Comparison of ENCODE assay signal across 18 cellular contexts in the genomic region with DNA sequence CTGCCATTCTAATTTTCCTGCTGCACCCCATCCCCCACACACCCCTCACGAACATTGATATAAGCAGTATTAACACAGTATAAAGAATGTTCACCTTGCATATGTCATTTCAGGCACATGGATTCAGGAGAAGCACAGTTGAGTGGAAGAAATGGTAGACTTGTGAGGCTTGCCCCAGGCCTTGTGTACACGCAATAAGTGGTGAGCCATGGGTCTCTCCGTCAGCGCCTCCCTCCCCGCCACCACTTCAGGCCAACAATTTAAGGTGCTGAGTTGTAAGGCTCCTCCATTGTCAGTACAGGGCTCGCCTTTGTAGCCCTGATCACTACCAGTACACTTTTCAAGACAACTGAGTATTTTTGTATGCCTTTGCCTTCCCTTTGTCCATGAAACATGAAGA. TPM values are rescaled to one million over a fixed set of nuclear protein-coding genes. Genes with fewer than 3 reads are reported as not detected.
DNase-seq lines count a peak whose midpoint lies in the region; ATAC-seq and TF ChIP-seq lines count a peak whose summit lies in the region.
"Had no signal": no experiment of that assay in that cellular context is flagged by ENCODE, and none has a peak within 500 bp of the region (broad histone marks: within the 10 kb centered on the region; RNA-seq: fewer than 3 reads in every experiment).

No MANE protein-coding gene starts in this region.

- no peak overlapping the region for H3K4ac ChIP-seq in H9 (ENCODE audit: low read depth, low read length)

- H3K56ac ChIP-seq in H9 (ENCODE audit: insufficient read length, low read depth, low read length) = no peak overlapping the region

- no peak overlapping the region for H3K4me3 ChIP-seq in esophagus muscularis mucosa
- no peak overlapping the region for H3K4me3 ChIP-seq in dorsolateral prefrontal cortex

- no peak overlapping the region for H3K4me3 Mint-ChIP-seq in activated CD4-positive, alpha-beta T cell treated with anti-CD3 and anti-CD28 coated beads, Interleukin-2, amount 10 ng/mL, durations not matched to agents 7 days and 5 days
- H3K4me3 Mint-ChIP-seq in H9 (no peak overlapping the region), progenitor cell of endocrine pancreas (ENCODE audit: low read depth) (no peak overlapping the region)
- H3K4me3 Mint-ChIP-seq: nephron; stimulated activated naive B cell treated with anti-CD40 and anti-IgM and Interleukin-4, amounts not matched to agents 10 μg/mL and 1 μg/mL and 100 μg/mL, for 72 hours had no signal

- no peaks in the 10 kb centered on the region for H3K79me1 ChIP-seq in H9 (ENCODE audit: insufficient read depth, low read depth, low read length, poor library complexity, severe bottlenecking)

- no peak overlapping the region for H3K18ac ChIP-seq in H9 (ENCODE audit: insufficient read length, low read depth, low read length)

- POLR2A ChIA-PET in activated CD4-positive, alpha-beta T cell treated with anti-CD3 and anti-CD28 coated beads, Interleukin-2, amount 10 ng/mL, durations not matched to agents 7 days and 5 days (lab: Charles Lee) = no interaction called here

- H2BK15ac ChIP-seq in H9 (ENCODE audit: low read depth, low read length) = no peak overlapping the region

- intact Hi-C loops in esophagus muscularis mucosa (cut with DNase I) (loop anchor here (10.0 kb wide), 1 partner anchor 93 kb away; the partner anchor contains the start of gene EXOSC6), dorsolateral prefrontal cortex (cut with DNase I) (no loop called here)

- no peak for ATAC-seq in HG02763 (IDR thresholded peaks at IDR 0.05; ENCODE audit: unreplicated experiment)
- ATAC-seq: stimulated activated naive B cell treated with anti-CD40 and anti-IgM and Interleukin-4, amounts not matched to agents 10 μg/mL and 1 μg/mL and 100 μg/mL, for 72 hours had no signal

- H3K79me2 ChIP-seq in H9 (ENCODE audit: insufficient read depth, low read length) = no peaks in the 10 kb centered on the region

- H3K9me3 Mint-ChIP-seq in activated CD4-positive, alpha-beta T cell treated with anti-CD3 and anti-CD28 coated beads, Interleukin-2, amount 10 ng/mL, durations not matched to agents 7 days and 5 days = no peaks in the 10 kb centered on the region
- H3K9me3 Mint-ChIP-seq in H9 (no peaks in the 10 kb centered on the region), progenitor cell of endocrine pancreas (ENCODE audit: low read depth) (no peaks in the 10 kb centered on the region)
- H3K9me3 Mint-ChIP-seq: nephron; stimulated activated naive B cell treated with anti-CD40 and anti-IgM and Interleukin-4, amounts not matched to agents 10 μg/mL and 1 μg/mL and 100 μg/mL, for 72 hours had no signal

- TF ChIP-seq POLR2A in esophagus muscularis mucosa (IDR thresholded peaks at IDR 0.05; ENCODE audit: low read depth) = no peak

- no peak overlapping the region for H2AFZ ChIP-seq in H9 (ENCODE audit: low read length)

- TF ChIP-seq CTCF in H9 (conservative IDR thresholded peaks at IDR 0.05) (no peak), esophagus muscularis mucosa (IDR thresholded peaks at IDR 0.05) (no peak), progenitor cell of endocrine pancreas (IDR thresholded peaks at IDR 0.05; ENCODE audit: unreplicated experiment) (no peak), dorsolateral prefrontal cortex (IDR thresholded peaks at IDR 0.05 in 54 of 56, conservative IDR thresholded peaks at IDR 0.05 in 2 of 56; ENCODE audit: low read depth in 1 of 56, partially characterized antibody in 56 of 56) (no peak)

- no peak overlapping the region for H3K4me2 ChIP-seq in H9 (ENCODE audit: insufficient read depth, insufficient read length, low read length)

- H4K20me1 ChIP-seq in H9 (ENCODE audit: control insufficient read depth, insufficient read depth, insufficient read length) = no peaks in the 10 kb centered on the region

- H3K36me3 ChIP-seq in esophagus muscularis mucosa = peaks cover 52 to 67% (median 65%) of the 10 kb centered on the region in 4 donors

- H2BK120ac ChIP-seq in H9 (ENCODE audit: low read depth, low read length, poor library complexity, severe bottlenecking) = no peak overlapping the region

- TF ChIP-seq EP300 in esophagus muscularis mucosa (IDR thresholded peaks at IDR 0.05) = no peak

- peak; percentile 4 for DNase-seq in activated CD4-positive, alpha-beta T cell treated with anti-CD3 and anti-CD28 coated beads, Interleukin-2, amount 10 ng/mL, durations not matched to agents 7 days and 5 days
- no peak for DNase-seq in activated CD4-positive, alpha-beta T cell treated with anti-CD3 and anti-CD28 coated beads, Interleukin-2, amount 50 U/mL, for 1 hour
- DNase-seq in H9 = no peak
- DNase-seq in esophagus muscularis mucosa (ENCODE audit: extremely low spot score) = peak; percentile 92
- DNase-seq in progenitor cell of endocrine pancreas (ENCODE audit: low spot score, unreplicated experiment) = no peak
- no peak for DNase-seq in DMS153 (lab: John Stamatoyannopoulos, UW)
- no peak for DNase-seq in dorsolateral prefrontal cortex
- DNase-seq: activated effector memory CD4-positive, alpha-beta T cell treated with anti-CD3 and anti-CD28 coated beads, Interleukin-2, amount 50 U/mL, for 16 hours; cerebellar nuclear complex; DMS79; NCI-H1694 treated with DMSO at 0.1 percent for 48 hours; NCI-H446; NK-92 treated with Interleukin-12 subunit alpha and Interleukin-12 subunit beta, amount 100 ng/mL, for 24 hours; stimulated activated naive B cell treated with anti-CD40 and anti-IgM and Interleukin-4, amounts not matched to agents 10 μg/mL and 1 μg/mL and 100 μg/mL, for 72 hours; trophoblast cell had no signal

- H3K9me3 ChIP-seq in H9 (ENCODE audit: control insufficient read depth, low read depth, low read length) (no peaks in the 10 kb centered on the region), esophagus muscularis mucosa (no peaks in the 10 kb centered on the region)

- H3K23ac ChIP-seq in H9 (ENCODE audit: insufficient read length, low read depth, low read length) = no peak overlapping the region

- H3K27ac ChIP-seq in H9 (ENCODE audit: insufficient read length, low read depth, low read length) = no peak overlapping the region
- no peak overlapping the region for H3K27ac ChIP-seq in esophagus muscularis mucosa (replicated peaks in 1 of 4)
- no peak overlapping the region for H3K27ac ChIP-seq in dorsolateral prefrontal cortex

- H3T11ph ChIP-seq in H9 (ENCODE audit: low read length) = no peak overlapping the region

- no peak overlapping the region for H2BK5ac ChIP-seq in H9 (ENCODE audit: insufficient read length, low read length)

- CTCF ChIA-PET in activated CD4-positive, alpha-beta T cell treated with anti-CD3 and anti-CD28 coated beads, Interleukin-2, amount 10 ng/mL, durations not matched to agents 7 days and 5 days (lab: Charles Lee) = no interaction called here

- no CpG with 5 or more reads among the region's 6 CpGs for WGBS in H9 (ENCODE audit: extremely low coverage, insufficient read length, low lambda C conversion rate)
- WGBS in esophagus muscularis mucosa = 91% methylated on average over 6 of the region's 6 CpGs

- H3K27me3 ChIP-seq in H9 (ENCODE audit: insufficient read depth, low read length) = no peaks in the 10 kb centered on the region
- no peaks in the 10 kb centered on the region for H3K27me3 ChIP-seq in esophagus muscularis mucosa
- no peaks in the 10 kb centered on the region for H3K27me3 ChIP-seq in dorsolateral prefrontal cortex

- peaks cover 14% of the 10 kb centered on the region for H3K36me3 Mint-ChIP-seq in activated CD4-positive, alpha-beta T cell treated with anti-CD3 and anti-CD28 coated beads, Interleukin-2, amount 10 ng/mL, durations not matched to agents 7 days and 5 days (ENCODE audit: low read depth)
- H3K36me3 Mint-ChIP-seq in H9 (ENCODE audit: insufficient read depth in 1 of 3, low read depth in 3 of 3) = peaks cover 2 to 18% (median 12%) of the 10 kb centered on the region in 3 experiments; a peak in 5 of 7 replicates
- peaks cover 15% of the 10 kb centered on the region for H3K36me3 Mint-ChIP-seq in progenitor cell of endocrine pancreas (ENCODE audit: insufficient read depth)

- no peaks in the 10 kb centered on the region for H3K4me1 ChIP-seq in H9 (ENCODE audit: insufficient read depth, low read length)
- peaks cover 0 to 6% (median 0%) of the 10 kb centered on the region in 4 donors for H3K4me1 ChIP-seq in esophagus muscularis mucosa

- H2AK5ac ChIP-seq in H9 (ENCODE audit: insufficient read length, low read length) = no peak overlapping the region

- peaks cover 2% of the 10 kb centered on the region for H3K23me2 ChIP-seq in H9 (ENCODE audit: insufficient read length, low read depth, low read length, poor library complexity, severe bottlenecking)

- no peak overlapping the region for H2BK20ac ChIP-seq in H9 (ENCODE audit: low read depth, low read length, poor library complexity, severe bottlenecking)

- H3K27ac Mint-ChIP-seq in activated CD4-positive, alpha-beta T cell treated with anti-CD3 and anti-CD28 coated beads, Interleukin-2, amount 10 ng/mL, durations not matched to agents 7 days and 5 days = no peak overlapping the region
- H3K27ac Mint-ChIP-seq in H9 = peak overlapping the region in 2 of 3 experiments; percentile 8 to 33; a peak in 3 of 7 replicates
- peak overlapping the region; percentile 79 for H3K27ac Mint-ChIP-seq in progenitor cell of endocrine pancreas
- H3K27ac Mint-ChIP-seq: stimulated activated naive B cell treated with anti-CD40 and anti-IgM and Interleukin-4, amounts not matched to agents 10 μg/mL and 1 μg/mL and 100 μg/mL, for 72 hours had no signal

- no peak overlapping the region for H4K8ac ChIP-seq in H9 (replicated peaks; ENCODE audit: insufficient read length, low read depth, low read length)

- H4K5ac ChIP-seq in H9 (ENCODE audit: insufficient read length, low read depth, low read length) = no peak overlapping the region

- no peak overlapping the region for H4K91ac ChIP-seq in H9 (ENCODE audit: insufficient read length, low read depth, low read length)

- peaks cover 5% of the 10 kb centered on the region for H3K4me1 Mint-ChIP-seq in activated CD4-positive, alpha-beta T cell treated with anti-CD3 and anti-CD28 coated beads, Interleukin-2, amount 10 ng/mL, durations not matched to agents 7 days and 5 days
- H3K4me1 Mint-ChIP-seq in H9 (peaks cover 0 to 5% of the 10 kb centered on the region in 2 experiments; a peak in 1 of 4 replicates), progenitor cell of endocrine pancreas (ENCODE audit: low read depth) (no peaks in the 10 kb centered on the region)

- H2BK12ac ChIP-seq in H9 (ENCODE audit: insufficient read length, low read depth, low read length) = no peak overlapping the region

- H3K9ac ChIP-seq in H9 (ENCODE audit: extremely low read depth, insufficient read length, low read length) = no peak overlapping the region

- H3K27me3 Mint-ChIP-seq in activated CD4-positive, alpha-beta T cell treated with anti-CD3 and anti-CD28 coated beads, Interleukin-2, amount 10 ng/mL, durations not matched to agents 7 days and 5 days = no peaks in the 10 kb centered on the region
- H3K27me3 Mint-ChIP-seq in H9 (ENCODE audit: low read depth) (no peaks in the 10 kb centered on the region), progenitor cell of endocrine pancreas (no peaks in the 10 kb centered on the region)
- H3K27me3 Mint-ChIP-seq: stimulated activated naive B cell treated with anti-CD40 and anti-IgM and Interleukin-4, amounts not matched to agents 10 μg/mL and 1 μg/mL and 100 μg/mL, for 72 hours had no signal

- H3K14ac ChIP-seq in H9 (ENCODE audit: insufficient read depth, low read length) = no peak overlapping the region

RNA-seq across cellular contexts. Expression of gene CLEC18C, which starts 12.2 kb away (rescaled TPM):
- total RNA-seq in activated CD4-positive, alpha-beta T cell treated with anti-CD3 and anti-CD28 coated beads, Interleukin-2, amount 10 ng/mL, durations not matched to agents 7 days and 5 days = under 1 TPM; 0.40 to 0.64 TPM
- total RNA-seq in H9 (2021) (0.11 TPM in 1 of 2 replicates, not detected in the other), esophagus muscularis mucosa (under 1 TPM in 1 of 4 donors, not detected in 3; 0.58 TPM), progenitor cell of endocrine pancreas (0.17 TPM in 1 of 2 replicates, not detected in the other), dorsolateral prefrontal cortex (1 to 10 TPM in 81 of 120 experiments, under 1 TPM in 26, not detected in 13; 0.21 to 9.0 (median 1.8) TPM)
- total RNA-seq: RPMI7951 had no signal

RNA-seq across cellular contexts. Expression of gene PDPR, which starts 47.2 kb away (rescaled TPM):
- 10 to 100 TPM; 34.3 to 36.2 TPM for total RNA-seq in activated CD4-positive, alpha-beta T cell treated with anti-CD3 and anti-CD28 coated beads, Interleukin-2, amount 10 ng/mL, durations not matched to agents 7 days and 5 days
- 35.4 and 37.2 TPM in 2 replicates for total RNA-seq in H9 (2021)
- total RNA-seq in esophagus muscularis mucosa = 10 to 100 TPM; 19.1 to 31.8 (median 27.4) TPM
- total RNA-seq in progenitor cell of endocrine pancreas = 26.4 and 28.4 TPM in 2 replicates
- total RNA-seq in dorsolateral prefrontal cortex = 10 to 100 TPM; 12.7 to 50.7 (median 30.6) TPM

Comparison
In these comparisons a context has a peak if more than half of its experiments do, and no peak if none do; other contexts are left out.
1. DNase-seq: peak in activated CD4-positive, alpha-beta T cell treated with anti-CD3 and anti-CD28 coated beads, Interleukin-2, amount 10 ng/mL, durations not matched to agents 7 days and 5 days (single experiment) and esophagus muscularis mucosa (single experiment); none in activated CD4-positive, alpha-beta T cell treated with anti-CD3 and anti-CD28 coated beads, Interleukin-2, amount 50 U/mL, for 1 hour (single experiment), H9 (single experiment), progenitor cell of endocrine pancreas (single experiment), DMS153 (single experiment) and dorsolateral prefrontal cortex (0 of 10).